In the genomic region with DNA sequence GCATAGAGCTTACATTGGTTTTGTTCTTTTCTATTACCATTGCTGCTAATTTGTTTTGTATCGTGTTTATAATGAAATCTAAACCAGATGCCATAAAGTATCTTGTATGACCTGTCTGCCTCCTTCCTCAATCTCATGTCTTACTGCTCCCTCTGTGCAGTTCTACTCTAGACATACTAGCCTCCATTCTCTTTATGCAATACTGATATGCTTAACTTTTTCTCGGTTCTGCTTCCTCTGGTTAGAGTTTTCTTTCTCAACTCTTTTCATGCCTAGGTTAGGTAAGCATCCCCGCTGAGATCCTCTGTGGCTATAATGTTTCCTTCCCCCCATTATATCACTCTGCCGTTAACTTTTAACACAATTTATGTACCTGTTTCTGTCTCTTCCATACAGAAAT, we compare ENCODE assay signal across 21 cellular contexts.
"Had no signal": no experiment of that assay in that cellular context is flagged by ENCODE, and none has a peak within 500 bp of the region (broad histone marks: within the 10 kb centered on the region; RNA-seq: fewer than 3 reads in every experiment).

No MANE protein-coding gene starts in this region.

- H3K36me3 Mint-ChIP-seq: naive thymus-derived CD8-positive, alpha-beta T cell; stimulated activated effector memory CD8-positive, alpha-beta T cell treated with anti-CD3 and anti-CD28 coated beads, Interleukin-12 subunit alpha, Interleukin-12 subunit beta, amount 100 ng/mL, for 72 hours had no signal

- H3K36me3 ChIP-seq: esophagus squamous epithelium, lower lobe of right lung, prostate gland, right atrium auricular region, stomach, thyroid gland, vagina had no signal

- ATAC-seq: effector memory CD8-positive, alpha-beta T cell; left ventricle myocardium superior; lower lobe of right lung; naive thymus-derived CD8-positive, alpha-beta T cell; sciatic nerve; stimulated activated effector memory CD8-positive, alpha-beta T cell treated with anti-CD3 and anti-CD28 coated beads, Interleukin-12 subunit alpha, Interleukin-12 subunit beta, amount 100 ng/mL, for 72 hours had no signal

- H3K27ac ChIP-seq: esophagus squamous epithelium, lower lobe of right lung, prostate gland, right atrium auricular region, stomach, thyroid gland, vagina had no signal

- H3K27me3 Mint-ChIP-seq: effector memory CD8-positive, alpha-beta T cell; naive thymus-derived CD8-positive, alpha-beta T cell had no signal

- H3K27ac Mint-ChIP-seq: effector memory CD8-positive, alpha-beta T cell; naive thymus-derived CD8-positive, alpha-beta T cell; nephron progenitor cell; stimulated activated effector memory CD8-positive, alpha-beta T cell treated with anti-CD3 and anti-CD28 coated beads, Interleukin-12 subunit alpha, Interleukin-12 subunit beta, amount 100 ng/mL, for 72 hours had no signal

- H3K27me3 ChIP-seq: esophagus squamous epithelium, right atrium auricular region, stomach, thyroid gland, vagina had no signal

- H3K4me3 Mint-ChIP-seq: effector memory CD8-positive, alpha-beta T cell; naive thymus-derived CD8-positive, alpha-beta T cell; nephron progenitor cell; stimulated activated effector memory CD8-positive, alpha-beta T cell treated with anti-CD3 and anti-CD28 coated beads, Interleukin-12 subunit alpha, Interleukin-12 subunit beta, amount 100 ng/mL, for 72 hours had no signal

- H3K4me1 Mint-ChIP-seq: naive thymus-derived CD8-positive, alpha-beta T cell; nephron progenitor cell; stimulated activated effector memory CD8-positive, alpha-beta T cell treated with anti-CD3 and anti-CD28 coated beads, Interleukin-12 subunit alpha, Interleukin-12 subunit beta, amount 100 ng/mL, for 72 hours had no signal

- H3K9me3 ChIP-seq: esophagus squamous epithelium, lower lobe of right lung, prostate gland, right atrium auricular region, stomach, thyroid gland, vagina had no signal

- H3K4me3 ChIP-seq: esophagus squamous epithelium, lower lobe of right lung, prostate gland, right atrium auricular region, stomach, thyroid gland, vagina had no signal

- H3K9me3 Mint-ChIP-seq: nephron progenitor cell had no signal

- DNase-seq: effector memory CD8-positive, alpha-beta T cell; erythroblast; esophagus squamous epithelium; foreskin melanocyte; hypothalamus; left ventricle myocardium superior; lower lobe of right lung; naive thymus-derived CD8-positive, alpha-beta T cell; nephron progenitor cell; nucleus accumbens; stimulated activated CD4-positive, alpha-beta T cell treated with anti-CD3 and anti-CD28 coated beads, Interleukin-2, amount 100 ng/mL, for 24 hours; stimulated activated CD4-positive, alpha-beta T cell treated with anti-CD3 and anti-CD28 coated beads, Interleukin-4, amount 100 ng/mL, for 24 hours; stimulated activated naive CD4-positive, alpha-beta T cell treated with Interleukin-2 at 50 U/mL for 16 hours; stomach; thyroid gland; trophoblast cell had no signal

- H3K4me1 ChIP-seq: esophagus squamous epithelium, lower lobe of right lung, prostate gland, right atrium auricular region, stomach, thyroid gland, vagina had no signal
